In genomic region chr7:154950992-154951391, GRCh38 we compare ENCODE assay signal across 33 cellular contexts.
"Had no signal": no experiment of that assay in that cellular context is flagged by ENCODE, and none has a peak within 500 bp of the region (broad histone marks: within the 10 kb centered on the region; RNA-seq: fewer than 3 reads in every experiment).

No MANE protein-coding gene starts in this region.

- H3K9me3 ChIP-seq: adrenal gland, body of pancreas, breast epithelium had no signal

- FAIRE-seq: astrocyte, TTC549 had no signal

- ATAC-seq: activated CD8-positive, alpha-beta T cell treated with anti-CD3 and anti-CD28 coated beads for 36 hours; activated naive CD4-positive, alpha-beta T cell treated with anti-CD3 and anti-CD28 coated beads, Interleukin-2, amount 50 U/mL, for 72 hours; activated T-cell treated with anti-CD3 and anti-CD28 coated beads, Interleukin-2, amount 50 U/mL, for 4 hours; activated T-cell treated with anti-CD3 and anti-CD28 coated beads, Interleukin-2, amount 50 U/mL, for 72 hours; activated T-helper 17 cell treated with anti-CD3 and anti-CD28 coated beads, Interleukin-2, amount 50 U/mL, for 72 hours; body of pancreas had no signal

- H3K4me3 ChIP-seq: adrenal gland, body of pancreas, breast epithelium had no signal

- H3K4me1 ChIP-seq: adrenal gland, body of pancreas, breast epithelium had no signal

- DNase-seq: activated B cell treated with CpG ODN at 0.5 μM for 24 hours; activated CD4-positive, alpha-beta memory T cell treated with anti-CD3 and anti-CD28 coated beads for 36 hours; activated CD4-positive, alpha-beta T cell treated with anti-CD3 and anti-CD28 coated beads for 4 hours; activated CD4-positive, alpha-beta T cell treated with anti-CD3 and anti-CD28 coated beads, Interleukin-2, amount 10 ng/mL, durations not matched to agents 24 days and 14 days; activated CD4-positive, alpha-beta T cell treated with anti-CD3 and anti-CD28 coated beads, Interleukin-2, amount 50 U/mL, for 1 hour; activated CD4-positive, alpha-beta T cell treated with anti-CD3 and anti-CD28 coated beads, Interleukin-2, amount 50 U/mL, for 4 hours; activated CD4-positive, CD25-positive, alpha-beta regulatory T cell treated with anti-CD3 and anti-CD28 coated beads, Interleukin-2, amount 50 U/mL, for 72 hours; activated CD8-positive, alpha-beta memory T cell treated with anti-CD3 and anti-CD28 coated beads, Interleukin-2, amount 50 U/mL, for 4 hours; activated CD8-positive, alpha-beta T cell treated with anti-CD3 and anti-CD28 coated beads for 36 hours; activated effector memory CD4-positive, alpha-beta T cell treated with anti-CD3 and anti-CD28 coated beads, Interleukin-2, amount 50 U/mL, for 16 hours; activated gamma-delta T cell treated with Interleukin-2 at 50 U/mL for 16 hours; activated naive CD4-positive, alpha-beta T cell; activated naive CD4-positive, alpha-beta T cell treated with anti-CD3 and anti-CD28 coated beads for 36 hours; activated naive CD4-positive, alpha-beta T cell treated with anti-CD3 and anti-CD28 coated beads, Interleukin-2, amount 50 U/mL, for 16 hours; activated naive CD8-positive, alpha-beta T cell treated with anti-CD3 and anti-CD28 coated beads for 36 hours; activated T-cell treated with anti-CD3 and anti-CD28 coated beads for 4 hours; activated T-cell treated with anti-CD3 and anti-CD28 coated beads, Interleukin-2, amount 50 U/mL, for 1 hour; activated T-cell treated with anti-CD3 and anti-CD28 coated beads, Interleukin-2, amount 50 U/mL, for 4 hours; activated T-cell treated with anti-CD3 and anti-CD28 coated beads, Interleukin-2, amount 50 U/mL, for 72 hours; adrenal gland; amniotic stem cell; aorta; body of pancreas; brain microvascular endothelial cell; central memory CD4-positive, alpha-beta T cell; T-helper 1 cell; T-helper 2 cell; T-helper 9 cell had no signal

- H3K27ac ChIP-seq: adrenal gland, body of pancreas, brain microvascular endothelial cell, breast epithelium had no signal

- H3K27me3 ChIP-seq: adrenal gland, body of pancreas, brain microvascular endothelial cell, breast epithelium had no signal
